Comparison of ENCODE assay signal across 8 cellular contexts in genomic region chr19:45404557-45405434, GRCh38. TPM values are rescaled to one million over a fixed set of nuclear protein-coding genes. Genes with fewer than 3 reads are reported as not detected.
A peak's percentile ranks its signal among the peaks of the same experiment; 100 is the strongest.
DNase-seq lines count a peak whose midpoint lies in the region; ATAC-seq lines count a peak whose summit lies in the region.

TSS of gene PPP1R13L (minus strand) at chr19:45405069. CDS start at chr19:45398318, 6,751 bp downstream.

- DNase-seq in activated CD8-positive, alpha-beta memory T cell treated with anti-CD3 and anti-CD28 coated beads, Interleukin-2, amount 10 ng/mL, durations not matched to agents 7 days and 5 days = peak; percentile 76
- no peak for DNase-seq in activated CD8-positive, alpha-beta memory T cell treated with anti-CD3 and anti-CD28 coated beads for 24 hours
- DNase-seq in MG63 = peak; percentile 79
- DNase-seq in T-helper 2 cell = peak in 3 of 5 experiments; percentile 33 to 86 (median 39)
- DNase-seq in central memory CD8-positive, alpha-beta T cell (ENCODE audit: low spot score in 2 of 2) = no peak
- DNase-seq in kidney glomerular epithelial cell (lab: John Stamatoyannopoulos, UW) = peak; percentile 86
- DNase-seq in stimulated activated CD4-positive, alpha-beta T cell treated with anti-CD3 and anti-CD28 coated beads, Interleukin-1b, Interleukin-23, amount 100 ng/mL, for 48 hours = peak; percentile 77
- no peak for DNase-seq in RKO (ENCODE audit: low spot score)

- peak; percentile 5 for ATAC-seq in activated CD8-positive, alpha-beta memory T cell treated with anti-CD3 and anti-CD28 coated beads, Interleukin-2, amount 10 ng/mL, durations not matched to agents 7 days and 5 days
- ATAC-seq in central memory CD8-positive, alpha-beta T cell (replicated peaks; ENCODE audit: extremely low read depth, poor library complexity, severe bottlenecking) = no peak

- peak within 1 kb of the TSS; percentile 88 for H3K27ac Mint-ChIP-seq in activated CD8-positive, alpha-beta memory T cell treated with anti-CD3 and anti-CD28 coated beads, Interleukin-2, amount 10 ng/mL, durations not matched to agents 7 days and 5 days
- peak within 1 kb of the TSS; percentile 96 for H3K27ac Mint-ChIP-seq in central memory CD8-positive, alpha-beta T cell (ENCODE audit: low read depth)

- peaks cover 2% of the 10 kb centered on the region for H3K36me3 Mint-ChIP-seq in activated CD8-positive, alpha-beta memory T cell treated with anti-CD3 and anti-CD28 coated beads, Interleukin-2, amount 10 ng/mL, durations not matched to agents 7 days and 5 days
- H3K36me3 Mint-ChIP-seq in central memory CD8-positive, alpha-beta T cell (ENCODE audit: insufficient read depth) = peaks cover 13% of the 10 kb centered on the region

- H3K27me3 Mint-ChIP-seq in activated CD8-positive, alpha-beta memory T cell treated with anti-CD3 and anti-CD28 coated beads, Interleukin-2, amount 10 ng/mL, durations not matched to agents 7 days and 5 days = peaks cover 30% of the 10 kb centered on the region
- peaks cover 25% of the 10 kb centered on the region for H3K27me3 Mint-ChIP-seq in central memory CD8-positive, alpha-beta T cell

- H3K4me3 ChIP-seq in MG63 = peak within 1 kb of the TSS; percentile 91

- peaks cover 31% of the 10 kb centered on the region for H3K4me1 Mint-ChIP-seq in activated CD8-positive, alpha-beta memory T cell treated with anti-CD3 and anti-CD28 coated beads, Interleukin-2, amount 10 ng/mL, durations not matched to agents 7 days and 5 days
- peaks cover 42% of the 10 kb centered on the region for H3K4me1 Mint-ChIP-seq in central memory CD8-positive, alpha-beta T cell

- no peaks in the 10 kb centered on the region for H3K27me3 ChIP-seq in MG63

- no peaks in the 10 kb centered on the region for H3K9me3 ChIP-seq in MG63

- no peaks in the 10 kb centered on the region for H3K9me3 Mint-ChIP-seq in activated CD8-positive, alpha-beta memory T cell treated with anti-CD3 and anti-CD28 coated beads, Interleukin-2, amount 10 ng/mL, durations not matched to agents 7 days and 5 days (ENCODE audit: low read depth)
- H3K9me3 Mint-ChIP-seq in central memory CD8-positive, alpha-beta T cell = no peaks in the 10 kb centered on the region

- peaks cover 20% of the 10 kb centered on the region for H3K36me3 ChIP-seq in MG63

- H3K4me3 Mint-ChIP-seq in activated CD8-positive, alpha-beta memory T cell treated with anti-CD3 and anti-CD28 coated beads, Interleukin-2, amount 10 ng/mL, durations not matched to agents 7 days and 5 days = peak within 1 kb of the TSS; percentile 94
- H3K4me3 Mint-ChIP-seq in central memory CD8-positive, alpha-beta T cell = peak within 1 kb of the TSS; percentile 95

- CTCF ChIA-PET in activated CD8-positive, alpha-beta memory T cell treated with anti-CD3 and anti-CD28 coated beads, Interleukin-2, amount 10 ng/mL, durations not matched to agents 7 days and 5 days (lab: Charles Lee) = interaction anchor here (0.9 to 5.0 kb wide), 13 partner anchors 8 to 288 kb away, joined by 3 to 44 read pairs (median 3); partner anchors contain the start of genes QPCTL and SNRPD2

RNA-seq across cellular contexts. Expression of gene PPP1R13L, which starts in this region (rescaled TPM):
- total RNA-seq in activated CD8-positive, alpha-beta memory T cell treated with anti-CD3 and anti-CD28 coated beads, Interleukin-2, amount 10 ng/mL, durations not matched to agents 7 days and 5 days = 10 to 100 TPM in 1 of 2 experiments, 1 to 10 TPM in 1; 6.4 to 11.7 TPM
- 5.5 and 7.3 TPM in 2 replicates for total RNA-seq in MG63 (2014; rRNA removed; shearing (Covaris generic); ENCODE audit: low replicate concordance)

Comparison
In these comparisons a context has a peak if more than half of its experiments do, and no peak if none do; other contexts are left out.
1. DNase-seq: peak in activated CD8-positive, alpha-beta memory T cell treated with anti-CD3 and anti-CD28 coated beads, Interleukin-2, amount 10 ng/mL, durations not matched to agents 7 days and 5 days (single experiment), MG63 (single experiment), T-helper 2 cell (3 of 5), kidney glomerular epithelial cell (single experiment) and stimulated activated CD4-positive, alpha-beta T cell treated with anti-CD3 and anti-CD28 coated beads, Interleukin-1b, Interleukin-23, amount 100 ng/mL, for 48 hours (single experiment); none in activated CD8-positive, alpha-beta memory T cell treated with anti-CD3 and anti-CD28 coated beads for 24 hours (single experiment), central memory CD8-positive, alpha-beta T cell (0 of 2) and RKO (single experiment).